ENCODE assay signal across 11 cellular contexts in genomic region chr20:45611054-45611453, GRCh38. TPM values are rescaled to one million over a fixed set of nuclear protein-coding genes. Genes with fewer than 3 reads are reported as not detected.
DNase-seq lines count a peak whose midpoint lies in the region; TF ChIP-seq lines count a peak whose summit lies in the region.
"Had no signal": no experiment of that assay in that cellular context is flagged by ENCODE, and none has a peak within 500 bp of the region (broad histone marks: within the 10 kb centered on the region; RNA-seq: fewer than 3 reads in every experiment).

No MANE protein-coding gene starts in this region.

- peak overlapping the region in 5 of 11 experiments; percentile 29 to 59 (median 41); a peak in 11 of 22 replicates for H3K27ac ChIP-seq in BLaER1 treated with 17β-estradiol and CSF1 and Interleukin-3, amounts not matched to agents 10 nM and 100 nM
- H3K27ac ChIP-seq in left ventricle myocardium inferior (replicated peaks) (no peak overlapping the region), spleen (peak overlapping the region in 2 of 8 donors; percentile 28 to 34)

- H3K36me3 ChIP-seq in BLaER1 treated with 17β-estradiol and CSF1 and Interleukin-3, amounts not matched to agents 10 nM and 100 nM = no peaks in the 10 kb centered on the region; a peak in 1 of 22 replicates
- no peaks in the 10 kb centered on the region for H3K36me3 ChIP-seq in left ventricle myocardium inferior
- no peaks in the 10 kb centered on the region for H3K36me3 ChIP-seq in spleen

- H3K4me1 ChIP-seq in BLaER1 treated with 17β-estradiol and CSF1 and Interleukin-3, amounts not matched to agents 10 nM and 100 nM = peaks cover 0 to 35% (median 15%) of the 10 kb centered on the region in 10 experiments; a peak in 17 of 20 replicates
- no peaks in the 10 kb centered on the region for H3K4me1 ChIP-seq in left ventricle myocardium inferior
- H3K4me1 ChIP-seq in spleen = no peaks in the 10 kb centered on the region

- H3K4me2 ChIP-seq in BLaER1 treated with 17β-estradiol and CSF1 and Interleukin-3, amounts not matched to agents 10 nM and 100 nM = peak overlapping the region in 10 of 11 experiments; percentile 24 to 76 (median 50); a peak in 19 of 22 replicates

- DNase-seq in KBM-7 (peak; percentile 20), amniotic epithelial cell (ENCODE audit: low read depth) (peak; percentile 85), renal cortical epithelial cell (ENCODE audit: low read depth) (peak; percentile 51), NCI-H1105 treated with DMSO at 0.1 percent for 48 hours (lab: John Stamatoyannopoulos, UW) (no peak), left ventricle myocardium inferior (no peak), spleen (no peak)
- DNase-seq in central memory CD4-positive, alpha-beta T cell = no peak
- DNase-seq: trophoblast cell had no signal

- H3K27me3 ChIP-seq in BLaER1 treated with 17β-estradiol and CSF1 and Interleukin-3, amounts not matched to agents 10 nM and 100 nM = no peaks in the 10 kb centered on the region
- peaks cover 49% of the 10 kb centered on the region for H3K27me3 ChIP-seq in left ventricle myocardium inferior (ENCODE audit: low read depth)
- peaks cover 0 to 18% (median 0%) of the 10 kb centered on the region in 7 donors for H3K27me3 ChIP-seq in spleen (replicated peaks in 1 of 7)

- no peak for TF ChIP-seq POLR2A in spleen (IDR thresholded peaks at IDR 0.05)

- TF ChIP-seq CTCF in left ventricle myocardium inferior (IDR thresholded peaks at IDR 0.05; ENCODE audit: borderline replicate concordance) (no peak), spleen (IDR thresholded peaks at IDR 0.05 in 8 of 11, conservative IDR thresholded peaks at IDR 0.05 in 3 of 11) (no peak)

- H3K9me3 ChIP-seq in BLaER1 treated with 17β-estradiol and CSF1 and Interleukin-3, amounts not matched to agents 10 nM and 100 nM (replicated peaks in 1 of 11) = peaks cover 22 to 36% (median 26%) of the 10 kb centered on the region in 11 experiments
- H3K9me3 ChIP-seq in left ventricle myocardium inferior (replicated peaks) = peaks cover 11% of the 10 kb centered on the region
- H3K9me3 ChIP-seq in spleen = peaks cover 0 to 15% (median 10%) of the 10 kb centered on the region in 8 donors

- intact Hi-C loops in left ventricle myocardium inferior (cut with micrococcal nuclease) = no loop called here
- intact Hi-C loops in spleen (cut with DNase I; ENCODE audit: low total_unique reads) = no loop called here

- WGBS in spleen, 5 donors = 47 to 67% (median 62%) methylated on average over 4 of the region's 4 CpGs

- H4K20me1 ChIP-seq in BLaER1 treated with 17β-estradiol and CSF1 and Interleukin-3, amounts not matched to agents 10 nM and 100 nM = no peaks in the 10 kb centered on the region

- no peak overlapping the region; a peak in 1 of 22 replicates for H3K9ac ChIP-seq in BLaER1 treated with 17β-estradiol and CSF1 and Interleukin-3, amounts not matched to agents 10 nM and 100 nM

- H3K4me3 ChIP-seq in BLaER1 treated with 17β-estradiol and CSF1 and Interleukin-3, amounts not matched to agents 10 nM and 100 nM = no peak overlapping the region
- no peak overlapping the region for H3K4me3 ChIP-seq in left ventricle myocardium inferior
- H3K4me3 ChIP-seq in spleen = no peak overlapping the region

- in situ Hi-C loops in KBM-7 (cut with MboI; ENCODE audit: low pct_unique_long_range_greater_than_20kb, low sequenced_read_pairs) = loop anchor here (25.0 kb wide), 1 partner anchor 151 kb away; no protein-coding TSS in a partner anchor

RNA-seq across cellular contexts. Expression of gene WFDC10A, which starts 18.5 kb away (rescaled TPM):
- total RNA-seq in renal cortical epithelial cell = not detected in 2 replicates
- total RNA-seq in left ventricle myocardium inferior = not detected
- total RNA-seq in spleen = not detected
- not detected for polyA plus RNA-seq in spleen
- total RNA-seq: WTC11 had no signal
- polyA plus RNA-seq: neural cell had no signal

RNA-seq across cellular contexts. Expression of gene WFDC9, which starts 20.0 kb away (rescaled TPM):
- total RNA-seq in renal cortical epithelial cell (not detected in 2 replicates), left ventricle myocardium inferior (not detected), spleen (not detected)
- not detected for polyA plus RNA-seq in spleen
- total RNA-seq: WTC11 had no signal
- polyA plus RNA-seq: neural cell had no signal

RNA-seq across cellular contexts. Expression of gene WFDC8, which starts 32.0 kb away (rescaled TPM):
- total RNA-seq in renal cortical epithelial cell (not detected in 2 replicates), left ventricle myocardium inferior (not detected), spleen (not detected)
- not detected for polyA plus RNA-seq in spleen
- total RNA-seq: WTC11 had no signal
- polyA plus RNA-seq: neural cell had no signal

RNA-seq across cellular contexts. Expression of gene WFDC11, which starts 59.0 kb away (rescaled TPM):
- total RNA-seq in renal cortical epithelial cell (not detected in 2 replicates), left ventricle myocardium inferior (not detected), spleen (not detected)
- not detected for polyA plus RNA-seq in spleen
- total RNA-seq: WTC11 had no signal
- polyA plus RNA-seq: neural cell had no signal

Comparison
In these comparisons a context has a peak if more than half of its experiments do, and no peak if none do; other contexts are left out.
1. DNase-seq: peak in KBM-7 (single experiment), amniotic epithelial cell (single experiment) and renal cortical epithelial cell (single experiment); none in central memory CD4-positive, alpha-beta T cell (single experiment), NCI-H1105 treated with DMSO at 0.1 percent for 48 hours (single experiment), left ventricle myocardium inferior (single experiment) and spleen (single experiment).